In genomic region chr5:32283539-32284377, GRCh38 we compare ENCODE assay signal across 1 cellular context.
TF ChIP-seq lines count a peak whose summit lies in the region.

No MANE protein-coding gene starts in this region.

TF ChIP-seq in GM12878, 131 proteins besides CTCF, POLR2A, EP300 and RAD21 (continued from another document):
- no peak for TF ChIP-seq SUZ12 (IDR thresholded peaks at IDR 0.05; ENCODE audit: unreplicated experiment)
- TF ChIP-seq SP1 (IDR thresholded peaks at IDR 0.05; ENCODE audit: low read depth, low read length): no peak
- no peak for TF ChIP-seq PAX8 (IDR thresholded peaks at IDR 0.05)
- no peak for TF ChIP-seq POLR2AphosphoS5 (IDR thresholded peaks at IDR 0.05; ENCODE audit: low read length)
- TF ChIP-seq MLLT1 (IDR thresholded peaks at IDR 0.05): no peak
- no peak for TF ChIP-seq IRF3 (IDR thresholded peaks at IDR 0.05)
- TF ChIP-seq JUNB (IDR thresholded peaks at IDR 0.05): no peak
- TF ChIP-seq TCF3 (IDR thresholded peaks at IDR 0.05; ENCODE audit: borderline replicate concordance, insufficient read depth, low read depth, low read length): 0 out of 2 replicates have a peak, but pooled peaks have one; percentile 27
- no peak for TF ChIP-seq EZH2 (IDR thresholded peaks at IDR 0.05; ENCODE audit: borderline replicate concordance, control insufficient read depth, low read depth, low read length)
- peak; percentile 33; the same call in 1 of the 2 replicates for TF ChIP-seq MTA2 (IDR thresholded peaks at IDR 0.05; ENCODE audit: low read depth)
